ENCODE assay signal across 9 cellular contexts in genomic region chr6:122726649-122727048, GRCh38. TPM values are rescaled to one million over a fixed set of nuclear protein-coding genes. Genes with fewer than 3 reads are reported as not detected.
DNase-seq lines count a peak whose midpoint lies in the region; ATAC-seq and TF ChIP-seq lines count a peak whose summit lies in the region.
"Had no signal": no experiment of that assay in that cellular context is flagged by ENCODE, and none has a peak within 500 bp of the region (broad histone marks: within the 10 kb centered on the region; RNA-seq: fewer than 3 reads in every experiment).

No MANE protein-coding gene starts in this region.

- no peaks in the 10 kb centered on the region for H3K27me3 ChIP-seq in colonic mucosa

- H3K4me1 Mint-ChIP-seq in stimulated activated memory B cell treated with anti-CD40 and anti-IgM and Interleukin-4, amounts not matched to agents 10 μg/mL and 1 μg/mL and 100 μg/mL, for 72 hours = no peaks in the 10 kb centered on the region

- intact Hi-C loops in colonic mucosa (cut with DNase I) (loop anchor here (10.0 kb wide), 1 partner anchor 112 kb away; the partner anchor contains the start of gene PKIB), Right ventricle myocardium inferior (cut with DNase I) (no loop called here)

- H3K4me3 Mint-ChIP-seq in stimulated activated memory B cell treated with anti-CD40 and anti-IgM and Interleukin-4, amounts not matched to agents 10 μg/mL and 1 μg/mL and 100 μg/mL, for 72 hours = no peak overlapping the region

- H3K9me3 ChIP-seq in colonic mucosa = no peaks in the 10 kb centered on the region

- no peaks in the 10 kb centered on the region for H3K36me3 ChIP-seq in colonic mucosa

- no peaks in the 10 kb centered on the region for H3K9me3 Mint-ChIP-seq in stimulated activated memory B cell treated with anti-CD40 and anti-IgM and Interleukin-4, amounts not matched to agents 10 μg/mL and 1 μg/mL and 100 μg/mL, for 72 hours

- no peaks in the 10 kb centered on the region for H3K27me3 Mint-ChIP-seq in stimulated activated memory B cell treated with anti-CD40 and anti-IgM and Interleukin-4, amounts not matched to agents 10 μg/mL and 1 μg/mL and 100 μg/mL, for 72 hours

- H3K4me3 ChIP-seq in colonic mucosa = no peak overlapping the region

- no peak overlapping the region for H3K9ac ChIP-seq in colonic mucosa (ENCODE audit: low read depth in 2 of 2, low read length in 2 of 2)

- H3K4me1 ChIP-seq in colonic mucosa = no peaks in the 10 kb centered on the region

- no peak overlapping the region for H3K27ac Mint-ChIP-seq in stimulated activated memory B cell treated with anti-CD40 and anti-IgM and Interleukin-4, amounts not matched to agents 10 μg/mL and 1 μg/mL and 100 μg/mL, for 72 hours

- no peak overlapping the region for H3K27ac ChIP-seq in colonic mucosa

- TF ChIP-seq CTCF in colonic mucosa (IDR thresholded peaks at IDR 0.05) = peak; percentile 21

- peak; percentile 27 for ATAC-seq in stimulated activated memory B cell treated with anti-CD40 and anti-IgM and Interleukin-4, amounts not matched to agents 10 μg/mL and 1 μg/mL and 100 μg/mL, for 72 hours
- ATAC-seq in GM18502 (IDR thresholded peaks at IDR 0.05; ENCODE audit: poor library complexity, unreplicated experiment) = no peak
- no peak for ATAC-seq in GM21381 (IDR thresholded peaks at IDR 0.05; ENCODE audit: unreplicated experiment)
- ATAC-seq in Right ventricle myocardium inferior = no peak

- H3K36me3 Mint-ChIP-seq in stimulated activated memory B cell treated with anti-CD40 and anti-IgM and Interleukin-4, amounts not matched to agents 10 μg/mL and 1 μg/mL and 100 μg/mL, for 72 hours = no peaks in the 10 kb centered on the region

- DNase-seq in SHP77 (lab: John Stamatoyannopoulos, UW) (peak; percentile 15 to 31), SHP77 treated with DMSO at 0.1 percent for 48 hours (lab: John Stamatoyannopoulos, UW) (no peak), NCI-H2029 (lab: John Stamatoyannopoulos, UW) (peak; percentile 39), colonic mucosa (no peak), Right ventricle myocardium inferior (ENCODE audit: missing footprints) (no peak)

RNA-seq across cellular contexts. Expression of gene FABP7, which starts 52.9 kb away (rescaled TPM):
- total RNA-seq in colonic mucosa = not detected
- not detected for total RNA-seq in Right ventricle myocardium inferior
- total RNA-seq: activated CD8-positive, alpha-beta memory T cell treated with anti-CD3 and anti-CD28 coated beads for 36 hours had no signal

Comparison
In these comparisons a context has a peak if more than half of its experiments do, and no peak if none do; other contexts are left out.
1. DNase-seq: peak in SHP77 (2 of 2) and NCI-H2029 (single experiment); none in SHP77 treated with DMSO at 0.1 percent for 48 hours (single experiment), colonic mucosa (single experiment) and Right ventricle myocardium inferior (single experiment).